25 cellular contexts compared by ENCODE assay signal in genomic region chr6:168167431-168168315, GRCh38.
DNase-seq lines count a peak whose midpoint lies in the region; ATAC-seq and TF ChIP-seq lines count a peak whose summit lies in the region.
"Had no signal": no experiment of that assay in that cellular context is flagged by ENCODE, and none has a peak within 500 bp of the region (broad histone marks: within the 10 kb centered on the region; RNA-seq: fewer than 3 reads in every experiment).

No MANE protein-coding gene starts in this region.

- H3K4me2 ChIP-seq in IMR-90 (ENCODE audit: low read depth, low read length), result no peak overlapping the region
- no peak overlapping the region for H3K4me2 ChIP-seq in neuronal stem cell (ENCODE audit: insufficient read depth, low read length, poor library complexity, severe bottlenecking)

- H3K27ac ChIP-seq in IMR-90 (ENCODE audit: insufficient read depth, low read length) (no peak overlapping the region), endodermal cell (ENCODE audit: low read depth, low read length) (no peak overlapping the region), neuronal stem cell (replicated peaks; ENCODE audit: low read length) (no peak overlapping the region)
- H3K27ac ChIP-seq: heart left ventricle, thoracic aorta, VCaP had no signal

- no peak overlapping the region for H3K56ac ChIP-seq in IMR-90 (ENCODE audit: extremely low read depth, insufficient read depth, low read length)

- H3K27me3 Mint-ChIP-seq in endodermal cell (ENCODE audit: insufficient read depth), result no peaks in the 10 kb centered on the region
- H3K27me3 Mint-ChIP-seq: stimulated activated naive CD8-positive, alpha-beta T cell treated with anti-CD3 and anti-CD28 coated beads, Interleukin-15, Interleukin-2, amounts not matched to agents 100 ng/mL and 50 ng/mL, for 24 hours had no signal

- DNase-seq in activated CD8-positive, alpha-beta memory T cell treated with anti-CD3 and anti-CD28 coated beads for 24 hours, result peak; percentile 17
- no peak for DNase-seq in activated CD8-positive, alpha-beta memory T cell treated with anti-CD3 and anti-CD28 coated beads, Interleukin-2, amount 50 U/mL, for 4 hours
- DNase-seq in IMR-90, result no peak
- DNase-seq in endodermal cell, result peak; percentile 22
- no peak for DNase-seq in neuronal stem cell (ENCODE audit: low spot score)
- DNase-seq in NCI-H1417 treated with DMSO at 0.1 percent for 48 hours (lab: John Stamatoyannopoulos, UW), result no peak
- DNase-seq in posterior vena cava (ENCODE audit: low spot score), result no peak
- DNase-seq: activated CD4-positive, alpha-beta T cell treated with anti-CD3 and anti-CD28 coated beads, Interleukin-2, amount 50 U/mL, for 1 hour; central memory CD4-positive, alpha-beta T cell; dermis blood vessel endothelial cell; DMS79; foreskin melanocyte; GDM1; kidney; naive thymus-derived CD8-positive, alpha-beta T cell; NCI-H1694; NCI-H2171; NCI-H510A treated with DMSO at 0.1 percent for 48 hours; SW 1271; T1000 had no signal

- H3K27me3 ChIP-seq in IMR-90 (ENCODE audit: control insufficient read depth, insufficient read depth, low read length), result no peaks in the 10 kb centered on the region
- H3K27me3 ChIP-seq in endodermal cell (ENCODE audit: control insufficient read depth, insufficient read depth, low read length, poor library complexity, severe bottlenecking), result no peaks in the 10 kb centered on the region
- H3K27me3 ChIP-seq in neuronal stem cell (ENCODE audit: control insufficient read depth in 3 of 3, insufficient read depth in 3 of 3, low read depth in 1 of 3, low read length in 3 of 3), result no peaks in the 10 kb centered on the region

- H2BK20ac ChIP-seq in IMR-90 (ENCODE audit: low read depth, low read length), result no peak overlapping the region

- H2AK5ac ChIP-seq in IMR-90 (ENCODE audit: low read depth, low read length), result no peak overlapping the region
- no peak overlapping the region for H2AK5ac ChIP-seq in neuronal stem cell (ENCODE audit: low read depth, low read length)

- no peak overlapping the region for H3K4me3 ChIP-seq in IMR-90 (ENCODE audit: insufficient read depth, low read depth, low read length)
- H3K4me3 ChIP-seq in endodermal cell (ENCODE audit: low read length), result no peak overlapping the region
- H3K4me3 ChIP-seq in neuronal stem cell (ENCODE audit: low read length in 2 of 2), result no peak overlapping the region
- H3K4me3 ChIP-seq: heart left ventricle, thoracic aorta had no signal

- H3K9me3 ChIP-seq in IMR-90 (ENCODE audit: control insufficient read depth, insufficient read depth, low read length) (peaks cover 10% of the 10 kb centered on the region), endodermal cell (ENCODE audit: control insufficient read depth, low read length) (no peaks in the 10 kb centered on the region), neuronal stem cell (replicated peaks in 1 of 2; ENCODE audit: control insufficient read depth in 2 of 2, insufficient read depth in 1 of 2, low read depth in 1 of 2, low read length in 2 of 2) (no peaks in the 10 kb centered on the region)
- H3K9me3 ChIP-seq: thoracic aorta had no signal

- no peak overlapping the region for H3K23ac ChIP-seq in IMR-90 (ENCODE audit: low read depth, low read length)
- H3K23ac ChIP-seq in neuronal stem cell (ENCODE audit: low read depth, low read length, poor library complexity), result peak overlapping the region; percentile 6

- H3K4ac ChIP-seq in IMR-90 (ENCODE audit: low read depth, low read length), result no peak overlapping the region
- no peak overlapping the region for H3K4ac ChIP-seq in neuronal stem cell (ENCODE audit: low read length)

- no peaks in the 10 kb centered on the region for H3K79me1 ChIP-seq in IMR-90 (ENCODE audit: low read depth in 1 of 2, low read length in 2 of 2)
- no peaks in the 10 kb centered on the region for H3K79me1 ChIP-seq in neuronal stem cell (ENCODE audit: low read depth, low read length)

- H4K5ac ChIP-seq in IMR-90 (ENCODE audit: low read depth, low read length), result no peak overlapping the region

- TF ChIP-seq CTCF in IMR-90 (conservative IDR thresholded peaks at IDR 0.05; ENCODE audit: low read depth, low read length) (no peak), endodermal cell (conservative IDR thresholded peaks at IDR 0.05) (no peak)

- no peak overlapping the region for H4K8ac ChIP-seq in IMR-90 (ENCODE audit: low read depth in 2 of 2, low read length in 2 of 2)
- no peak overlapping the region for H4K8ac ChIP-seq in neuronal stem cell (ENCODE audit: low read depth, low read length)

- no peak overlapping the region for H3K18ac ChIP-seq in IMR-90 (ENCODE audit: low read depth, low read length)
- no peak overlapping the region for H3K18ac ChIP-seq in neuronal stem cell (ENCODE audit: low read length)

- intact Hi-C loops in IMR-90 (cut with micrococcal nuclease) (no loop called here), posterior vena cava (cut with DNase I) (no loop called here)

- BruUV-seq in IMR-90 (replicated peaks; lab: Mats Ljungman, UMichigan), result no TSS peak

- H3K9me3 Mint-ChIP-seq in endodermal cell, result peaks cover 4% of the 10 kb centered on the region

- H2BK5ac ChIP-seq in IMR-90 (ENCODE audit: low read depth, low read length, poor library complexity, severe bottlenecking), result no peak overlapping the region
- no peak overlapping the region for H2BK5ac ChIP-seq in neuronal stem cell (ENCODE audit: low read length)

- no peak overlapping the region for H4K91ac ChIP-seq in IMR-90 (ENCODE audit: insufficient read depth, low read depth, low read length)
- no peak overlapping the region for H4K91ac ChIP-seq in neuronal stem cell (ENCODE audit: low read depth, low read length, poor library complexity)

- ATAC-seq in IMR-90 (ENCODE audit: low read depth) (no peak), GM19035 (IDR thresholded peaks at IDR 0.05; ENCODE audit: unreplicated experiment) (no peak)
- ATAC-seq: heart left ventricle; naive thymus-derived CD8-positive, alpha-beta T cell had no signal

- peaks cover 3% of the 10 kb centered on the region for H3K4me1 Mint-ChIP-seq in endodermal cell

- H4K20me1 ChIP-seq in IMR-90 (ENCODE audit: insufficient read depth, low read length), result no peaks in the 10 kb centered on the region

- H3K14ac ChIP-seq in IMR-90 (replicated peaks; ENCODE audit: low read depth, low read length) (no peak overlapping the region), neuronal stem cell (ENCODE audit: low read length) (peak overlapping the region; percentile 51)

- TF ChIP-seq POLR2A in IMR-90 (IDR thresholded peaks at IDR 0.05; ENCODE audit: low read depth, low read length), result no peak

- dilution Hi-C loops in IMR-90 (cut with HindIII; ENCODE audit: low sequenced_read_pairs, unreplicated experiment), result no loop called here

- peak overlapping the region; percentile 16 for H2AK9ac ChIP-seq in IMR-90 (replicated peaks; ENCODE audit: low read depth, low read length, poor library complexity)

- H2BK120ac ChIP-seq in IMR-90 (ENCODE audit: low read depth, low read length), result no peak overlapping the region
- H2BK120ac ChIP-seq in neuronal stem cell (ENCODE audit: low read depth, low read length), result peak overlapping the region; percentile 12

- H3K36me3 ChIP-seq in IMR-90 (ENCODE audit: control insufficient read depth, insufficient read depth, low read length), result no peaks in the 10 kb centered on the region
- no peaks in the 10 kb centered on the region for H3K36me3 ChIP-seq in endodermal cell (ENCODE audit: control insufficient read depth, insufficient read depth, low read length)
- no peaks in the 10 kb centered on the region for H3K36me3 ChIP-seq in neuronal stem cell (replicated peaks in 1 of 2; ENCODE audit: control insufficient read depth in 2 of 2, insufficient read depth in 2 of 2, low read length in 2 of 2)
- H3K36me3 ChIP-seq: heart left ventricle, thoracic aorta had no signal

- H3K4me3 Mint-ChIP-seq in endodermal cell, result no peak overlapping the region
- H3K4me3 Mint-ChIP-seq: naive thymus-derived CD8-positive, alpha-beta T cell; stimulated activated naive CD8-positive, alpha-beta T cell treated with anti-CD3 and anti-CD28 coated beads, Interleukin-15, Interleukin-2, amounts not matched to agents 100 ng/mL and 50 ng/mL, for 24 hours had no signal

- 85% methylated on average over 5 of the region's 12 CpGs; no CpG with 5 or more reads in 1 of the 2 experiments for WGBS in IMR-90 (ENCODE audit: extremely low coverage in 2 of 2, insufficient read length in 1 of 2), 2 experiments
- 92 to 97% methylated on average over 6 to 12 of the region's 12 CpGs for WGBS in endodermal cell (ENCODE audit: insufficient coverage in 1 of 2, insufficient read length in 1 of 2), 2 experiments
- no CpG with 5 or more reads among the region's 12 CpGs for WGBS in neuronal stem cell (ENCODE audit: extremely low coverage in 2 of 2, insufficient read length in 2 of 2, insufficient replicate concordance in 1 of 2), 2 donors

- no peak overlapping the region for H3K27ac Mint-ChIP-seq in endodermal cell
- H3K27ac Mint-ChIP-seq: stimulated activated naive CD8-positive, alpha-beta T cell treated with anti-CD3 and anti-CD28 coated beads, Interleukin-15, Interleukin-2, amounts not matched to agents 100 ng/mL and 50 ng/mL, for 24 hours had no signal

- no peaks in the 10 kb centered on the region for H3K36me3 Mint-ChIP-seq in endodermal cell (ENCODE audit: low read depth)
- H3K36me3 Mint-ChIP-seq: naive thymus-derived CD8-positive, alpha-beta T cell had no signal

- H2BK15ac ChIP-seq in IMR-90 (ENCODE audit: low read depth, low read length), result no peak overlapping the region
- H2BK15ac ChIP-seq in neuronal stem cell (ENCODE audit: low read length), result no peak overlapping the region

- POLR2A ChIA-PET in IMR-90 (lab: Charles Lee; ENCODE audit: unreplicated experiment), result no interaction called here

- H3K9ac ChIP-seq in IMR-90 (ENCODE audit: low read depth, low read length), result no peak overlapping the region
- H3K9ac ChIP-seq in endodermal cell (ENCODE audit: extremely low read depth, low read length, poor library complexity, severe bottlenecking), result no peak overlapping the region
- H3K9ac ChIP-seq in neuronal stem cell (ENCODE audit: low read depth, low read length, poor library complexity), result no peak overlapping the region

- in situ Hi-C loops in IMR-90 (cut with MboI; ENCODE audit: low sequenced_read_pairs), result no loop called here

- no peaks in the 10 kb centered on the region for H3K9me1 ChIP-seq in IMR-90 (ENCODE audit: insufficient read depth, low read length)

- TF ChIP-seq RAD21 in IMR-90 (IDR thresholded peaks at IDR 0.05; ENCODE audit: low read length), result no peak

- no peak overlapping the region for H2BK12ac ChIP-seq in neuronal stem cell (ENCODE audit: low read length)

- H3K4me1 ChIP-seq in IMR-90 (ENCODE audit: control insufficient read depth, insufficient read depth, low read length) (peaks cover 3% of the 10 kb centered on the region; the same call in 1 of the 2 replicates), endodermal cell (ENCODE audit: control insufficient read depth, insufficient read depth, low read length) (no peaks in the 10 kb centered on the region), neuronal stem cell (ENCODE audit: control insufficient read depth in 2 of 2, insufficient read depth in 1 of 2, low read depth in 1 of 2, low read length in 2 of 2) (peaks cover 5 to 10% of the 10 kb centered on the region in 2 donors)
- H3K4me1 ChIP-seq: heart left ventricle had no signal

- CTCF ChIA-PET in IMR-90 (lab: Yijun Ruan, JAX), result no interaction called here

- H2AFZ ChIP-seq in IMR-90 (replicated peaks; ENCODE audit: low read length, poor library complexity), result no peak overlapping the region
- H2AFZ ChIP-seq in neuronal stem cell (ENCODE audit: low read length), result no peak overlapping the region

Comparison
In these comparisons a context has a peak if more than half of its experiments do, and no peak if none do; other contexts are left out.
1. DNase-seq: peak in activated CD8-positive, alpha-beta memory T cell treated with anti-CD3 and anti-CD28 coated beads for 24 hours (single experiment) and endodermal cell (single experiment); none in activated CD8-positive, alpha-beta memory T cell treated with anti-CD3 and anti-CD28 coated beads, Interleukin-2, amount 50 U/mL, for 4 hours (single experiment), IMR-90 (single experiment), neuronal stem cell (single experiment), NCI-H1417 treated with DMSO at 0.1 percent for 48 hours (single experiment) and posterior vena cava (single experiment).